ENCODE assay signal across 1 cellular context in genomic region chr1:16612332-16613172, GRCh38.
A peak's percentile ranks its signal among the peaks of the same experiment; 100 is the strongest.
TF ChIP-seq lines count a peak whose summit lies in the region.

No MANE protein-coding gene starts in this region.

TF ChIP-seq in K562, 482 proteins besides CTCF, POLR2A, EP300 and RAD21 (continued from another document and continues in another):
- TF ChIP-seq MIER1 (IDR thresholded peaks at IDR 0.05; ENCODE audit: low read depth), result no peak
- no peak; the same call in 1 of the 2 replicates for TF ChIP-seq ZKSCAN3 (CRISPR knock-in tag; IDR thresholded peaks at IDR 0.05)
- TF ChIP-seq ETV1 (tag; conservative IDR thresholded peaks at IDR 0.05; ENCODE audit: low read depth), result no peak
- TF ChIP-seq ZNF445 (CRISPR knock-in tag; IDR thresholded peaks at IDR 0.05; ENCODE audit: low read depth), result peak; percentile 66; the same call in 1 of the 2 replicates
- no peak for TF ChIP-seq EZH2 (IDR thresholded peaks at IDR 0.05; ENCODE audit: borderline replicate concordance, low read depth, low read length)
- no peak for TF ChIP-seq VEZF1 (CRISPR knock-in tag; IDR thresholded peaks at IDR 0.05)
- no peak for TF ChIP-seq TBP (optimal IDR thresholded peaks at IDR 0.05; ENCODE audit: low read depth, low read length)
- 0 out of 2 replicates have a peak, but pooled peaks have one; percentile 2 for TF ChIP-seq SMAD3 (CRISPR knock-in tag; conservative IDR thresholded peaks at IDR 0.05)
- TF ChIP-seq HMGN3 (IDR thresholded peaks at IDR 0.05; ENCODE audit: borderline replicate concordance, extremely low read depth, insufficient read length, low read depth, low read length), result no peak
- TF ChIP-seq GATA2 (CRISPR knock-in tag; IDR thresholded peaks at IDR 0.05), result no peak
- no peak for TF ChIP-seq PURB (CRISPR knock-in tag; IDR thresholded peaks at IDR 0.05; ENCODE audit: low read depth)
- TF ChIP-seq, protein P1, sequence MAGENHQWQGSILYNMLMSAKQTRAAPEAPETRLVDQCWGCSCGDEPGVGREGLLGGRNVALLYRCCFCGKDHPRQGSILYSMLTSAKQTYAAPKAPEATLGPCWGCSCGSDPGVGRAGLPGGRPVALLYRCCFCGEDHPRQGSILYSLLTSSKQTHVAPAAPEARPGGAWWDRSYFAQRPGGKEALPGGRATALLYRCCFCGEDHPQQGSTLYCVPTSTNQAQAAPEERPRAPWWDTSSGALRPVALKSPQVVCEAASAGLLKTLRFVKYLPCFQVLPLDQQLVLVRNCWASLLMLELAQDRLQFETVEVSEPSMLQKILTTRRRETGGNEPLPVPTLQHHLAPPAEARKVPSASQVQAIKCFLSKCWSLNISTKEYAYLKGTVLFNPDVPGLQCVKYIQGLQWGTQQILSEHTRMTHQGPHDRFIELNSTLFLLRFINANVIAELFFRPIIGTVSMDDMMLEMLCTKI (IDR thresholded peaks at IDR 0.05; ENCODE audit: partially characterized antibody), result no peak
- TF ChIP-seq BDP1 (IDR thresholded peaks at IDR 0.05; ENCODE audit: insufficient read depth, insufficient read length), result no peak
- TF ChIP-seq, protein P2, sequence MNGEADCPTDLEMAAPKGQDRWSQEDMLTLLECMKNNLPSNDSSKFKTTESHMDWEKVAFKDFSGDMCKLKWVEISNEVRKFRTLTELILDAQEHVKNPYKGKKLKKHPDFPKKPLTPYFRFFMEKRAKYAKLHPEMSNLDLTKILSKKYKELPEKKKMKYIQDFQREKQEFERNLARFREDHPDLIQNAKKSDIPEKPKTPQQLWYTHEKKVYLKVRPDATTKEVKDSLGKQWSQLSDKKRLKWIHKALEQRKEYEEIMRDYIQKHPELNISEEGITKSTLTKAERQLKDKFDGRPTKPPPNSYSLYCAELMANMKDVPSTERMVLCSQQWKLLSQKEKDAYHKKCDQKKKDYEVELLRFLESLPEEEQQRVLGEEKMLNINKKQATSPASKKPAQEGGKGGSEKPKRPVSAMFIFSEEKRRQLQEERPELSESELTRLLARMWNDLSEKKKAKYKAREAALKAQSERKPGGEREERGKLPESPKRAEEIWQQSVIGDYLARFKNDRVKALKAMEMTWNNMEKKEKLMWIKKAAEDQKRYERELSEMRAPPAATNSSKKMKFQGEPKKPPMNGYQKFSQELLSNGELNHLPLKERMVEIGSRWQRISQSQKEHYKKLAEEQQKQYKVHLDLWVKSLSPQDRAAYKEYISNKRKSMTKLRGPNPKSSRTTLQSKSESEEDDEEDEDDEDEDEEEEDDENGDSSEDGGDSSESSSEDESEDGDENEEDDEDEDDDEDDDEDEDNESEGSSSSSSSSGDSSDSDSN (IDR thresholded peaks at IDR 0.05; ENCODE audit: borderline replicate concordance in 1 of 2, low read depth in 2 of 2, low read length in 2 of 2), result 0 out of 4 replicates have a peak, but pooled peaks of 1 of the 2 experiments have one; percentile 50
- TF ChIP-seq ZNF133 (CRISPR knock-in tag; IDR thresholded peaks at IDR 0.05), result no peak; the same call in none of the 2 replicates
- TF ChIP-seq, protein P3, sequence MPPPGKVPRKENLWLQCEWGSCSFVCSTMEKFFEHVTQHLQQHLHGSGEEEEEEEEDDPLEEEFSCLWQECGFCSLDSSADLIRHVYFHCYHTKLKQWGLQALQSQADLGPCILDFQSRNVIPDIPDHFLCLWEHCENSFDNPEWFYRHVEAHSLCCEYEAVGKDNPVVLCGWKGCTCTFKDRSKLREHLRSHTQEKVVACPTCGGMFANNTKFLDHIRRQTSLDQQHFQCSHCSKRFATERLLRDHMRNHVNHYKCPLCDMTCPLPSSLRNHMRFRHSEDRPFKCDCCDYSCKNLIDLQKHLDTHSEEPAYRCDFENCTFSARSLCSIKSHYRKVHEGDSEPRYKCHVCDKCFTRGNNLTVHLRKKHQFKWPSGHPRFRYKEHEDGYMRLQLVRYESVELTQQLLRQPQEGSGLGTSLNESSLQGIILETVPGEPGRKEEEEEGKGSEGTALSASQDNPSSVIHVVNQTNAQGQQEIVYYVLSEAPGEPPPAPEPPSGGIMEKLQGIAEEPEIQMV (tag; conservative IDR thresholded peaks at IDR 0.05; ENCODE audit: low read depth), result no peak
- no peak for TF ChIP-seq NCOR1 (IDR thresholded peaks at IDR 0.05)
- TF ChIP-seq, protein P4, sequence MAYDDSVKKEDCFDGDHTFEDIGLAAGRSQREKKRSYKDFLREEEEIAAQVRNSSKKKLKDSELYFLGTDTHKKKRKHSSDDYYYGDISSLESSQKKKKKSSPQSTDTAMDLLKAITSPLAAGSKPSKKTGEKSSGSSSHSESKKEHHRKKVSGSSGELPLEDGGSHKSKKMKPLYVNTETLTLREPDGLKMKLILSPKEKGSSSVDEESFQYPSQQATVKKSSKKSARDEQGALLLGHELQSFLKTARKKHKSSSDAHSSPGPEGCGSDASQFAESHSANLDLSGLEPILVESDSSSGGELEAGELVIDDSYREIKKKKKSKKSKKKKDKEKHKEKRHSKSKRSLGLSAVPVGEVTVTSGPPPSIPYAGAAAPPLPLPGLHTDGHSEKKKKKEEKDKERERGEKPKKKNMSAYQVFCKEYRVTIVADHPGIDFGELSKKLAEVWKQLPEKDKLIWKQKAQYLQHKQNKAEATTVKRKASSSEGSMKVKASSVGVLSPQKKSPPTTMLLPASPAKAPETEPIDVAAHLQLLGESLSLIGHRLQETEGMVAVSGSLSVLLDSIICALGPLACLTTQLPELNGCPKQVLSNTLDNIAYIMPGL (CRISPR knock-in tag; IDR thresholded peaks at IDR 0.05), result peak; percentile 17; the same call in 1 of the 2 replicates
- TF ChIP-seq ZNF165 (CRISPR knock-in tag; IDR thresholded peaks at IDR 0.05; ENCODE audit: borderline replicate concordance), result peak; percentile 85; the same call in 1 of the 2 replicates
- no peak for TF ChIP-seq CUX1 (CRISPR knock-in tag; IDR thresholded peaks at IDR 0.05)
- no peak for TF ChIP-seq ASH1L (IDR thresholded peaks at IDR 0.05; ENCODE audit: borderline replicate concordance, low read depth, partially characterized antibody)
- TF ChIP-seq HNRNPK (IDR thresholded peaks at IDR 0.05; ENCODE audit: low read depth, low read length, poor library complexity, severe bottlenecking), result no peak
- peak; percentile 91 for TF ChIP-seq HBP1 (CRISPR knock-in tag; IDR thresholded peaks at IDR 0.05)
- peak; percentile 38; the same call in 1 of the 2 replicates for TF ChIP-seq JUND (IDR thresholded peaks at IDR 0.05; ENCODE audit: borderline replicate concordance, low read depth, low read length)
- TF ChIP-seq JUND (tag; IDR thresholded peaks at IDR 0.05; ENCODE audit: borderline replicate concordance, low read depth, low read length), result no peak
- TF ChIP-seq, protein P5, sequence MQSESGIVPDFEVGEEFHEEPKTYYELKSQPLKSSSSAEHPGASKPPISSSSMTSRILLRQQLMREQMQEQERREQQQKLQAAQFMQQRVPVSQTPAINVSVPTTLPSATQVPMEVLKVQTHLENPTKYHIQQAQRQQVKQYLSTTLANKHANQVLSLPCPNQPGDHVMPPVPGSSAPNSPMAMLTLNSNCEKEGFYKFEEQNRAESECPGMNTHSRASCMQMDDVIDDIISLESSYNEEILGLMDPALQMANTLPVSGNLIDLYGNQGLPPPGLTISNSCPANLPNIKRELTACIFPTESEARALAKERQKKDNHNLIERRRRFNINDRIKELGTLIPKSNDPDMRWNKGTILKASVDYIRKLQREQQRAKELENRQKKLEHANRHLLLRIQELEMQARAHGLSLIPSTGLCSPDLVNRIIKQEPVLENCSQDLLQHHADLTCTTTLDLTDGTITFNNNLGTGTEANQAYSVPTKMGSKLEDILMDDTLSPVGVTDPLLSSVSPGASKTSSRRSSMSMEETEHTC (IDR thresholded peaks at IDR 0.05), result no peak
- TF ChIP-seq ELF1 (tag; IDR thresholded peaks at IDR 0.05), result no peak
- TF ChIP-seq, protein P6, sequence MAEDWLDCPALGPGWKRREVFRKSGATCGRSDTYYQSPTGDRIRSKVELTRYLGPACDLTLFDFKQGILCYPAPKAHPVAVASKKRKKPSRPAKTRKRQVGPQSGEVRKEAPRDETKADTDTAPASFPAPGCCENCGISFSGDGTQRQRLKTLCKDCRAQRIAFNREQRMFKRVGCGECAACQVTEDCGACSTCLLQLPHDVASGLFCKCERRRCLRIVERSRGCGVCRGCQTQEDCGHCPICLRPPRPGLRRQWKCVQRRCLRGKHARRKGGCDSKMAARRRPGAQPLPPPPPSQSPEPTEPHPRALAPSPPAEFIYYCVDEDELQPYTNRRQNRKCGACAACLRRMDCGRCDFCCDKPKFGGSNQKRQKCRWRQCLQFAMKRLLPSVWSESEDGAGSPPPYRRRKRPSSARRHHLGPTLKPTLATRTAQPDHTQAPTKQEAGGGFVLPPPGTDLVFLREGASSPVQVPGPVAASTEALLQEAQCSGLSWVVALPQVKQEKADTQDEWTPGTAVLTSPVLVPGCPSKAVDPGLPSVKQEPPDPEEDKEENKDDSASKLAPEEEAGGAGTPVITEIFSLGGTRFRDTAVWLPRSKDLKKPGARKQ (CRISPR knock-in tag; IDR thresholded peaks at IDR 0.05), result no peak
- no peak for TF ChIP-seq ZNF655 (CRISPR knock-in tag; IDR thresholded peaks at IDR 0.05)
- TF ChIP-seq, protein P7, sequence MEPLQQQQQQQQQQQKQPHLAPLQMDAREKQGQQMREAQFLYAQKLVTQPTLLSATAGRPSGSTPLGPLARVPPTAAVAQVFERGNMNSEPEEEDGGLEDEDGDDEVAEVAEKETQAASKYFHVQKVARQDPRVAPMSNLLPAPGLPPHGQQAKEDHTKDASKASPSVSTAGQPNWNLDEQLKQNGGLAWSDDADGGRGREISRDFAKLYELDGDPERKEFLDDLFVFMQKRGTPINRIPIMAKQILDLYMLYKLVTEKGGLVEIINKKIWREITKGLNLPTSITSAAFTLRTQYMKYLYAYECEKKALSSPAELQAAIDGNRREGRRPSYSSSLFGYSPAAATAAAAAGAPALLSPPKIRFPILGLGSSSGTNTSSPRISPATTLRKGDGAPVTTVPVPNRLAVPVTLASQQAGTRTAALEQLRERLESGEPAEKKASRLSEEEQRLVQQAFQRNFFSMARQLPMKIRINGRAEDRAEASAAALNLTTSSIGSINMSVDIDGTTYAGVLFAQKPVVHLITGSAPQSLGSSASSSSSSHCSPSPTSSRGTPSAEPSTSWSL (CRISPR knock-in tag; IDR thresholded peaks at IDR 0.05; ENCODE audit: borderline replicate concordance), result no peak
- TF ChIP-seq ZNF174 (CRISPR knock-in tag; IDR thresholded peaks at IDR 0.05), result no peak
